In genomic region chr1:40372658-40373322, GRCh38 we compare ENCODE assay signal across 8 cellular contexts. TPM values are rescaled to one million over a fixed set of nuclear protein-coding genes. Genes with fewer than 3 reads are reported as not detected.
DNase-seq lines count a peak whose midpoint lies in the region; ATAC-seq and TF ChIP-seq lines count a peak whose summit lies in the region.

No MANE protein-coding gene starts in this region.

- peaks cover 39% of the 10 kb centered on the region for H3K4me1 Mint-ChIP-seq in activated naive CD4-positive, alpha-beta T cell treated with anti-CD3 and anti-CD28 coated beads, Interleukin-2, amount 10 ng/mL, durations not matched to agents 7 days and 5 days
- peaks cover 51 to 53% (median 51%) of the 10 kb centered on the region in 3 donors for H3K4me1 Mint-ChIP-seq in T-cell

- H3K4me3 ChIP-seq in iPS-20b (ENCODE audit: low read length) (peak overlapping the region; percentile 57; the same call in 1 of the 2 replicates), tibial nerve (peak overlapping the region in 3 of 4 donors; percentile 96 to 100 (median 99)), colonic mucosa (no peak overlapping the region)

- TF ChIP-seq POLR2A in tibial nerve (IDR thresholded peaks at IDR 0.05): no peak

- no peak for DNase-seq in activated naive CD4-positive, alpha-beta T cell treated with anti-CD3 and anti-CD28 coated beads, Interleukin-2, amount 10 ng/mL, durations not matched to agents 7 days and 5 days
- no peak for DNase-seq in activated naive CD4-positive, alpha-beta T cell (lab: John Stamatoyannopoulos, UW)
- DNase-seq in T-cell (no peak), tibial nerve (ENCODE audit: low spot score in 2 of 2) (no peak), colonic mucosa (no peak), RKO (ENCODE audit: low spot score) (no peak)
- DNase-seq in activated CD4-positive, CD25-positive, alpha-beta regulatory T cell treated with anti-CD3 and anti-CD28 coated beads, Interleukin-2, amount 50 U/mL, for 72 hours: no peak

- 39 to 40% methylated on average over 6 of the region's 6 CpGs for WGBS in tibial nerve, 2 donors

- TF ChIP-seq CTCF in tibial nerve (IDR thresholded peaks at IDR 0.05): no peak
- TF ChIP-seq CTCF in colonic mucosa (IDR thresholded peaks at IDR 0.05): no peak

- peaks cover 16% of the 10 kb centered on the region for H3K27me3 ChIP-seq in iPS-20b (ENCODE audit: insufficient read depth, low read length)
- H3K27me3 ChIP-seq in tibial nerve: no peaks in the 10 kb centered on the region
- H3K27me3 ChIP-seq in colonic mucosa: no peaks in the 10 kb centered on the region

- intact Hi-C loops in colonic mucosa (cut with DNase I): no loop called here

- H3K27ac ChIP-seq in iPS-20b (ENCODE audit: low read length) (no peak overlapping the region), tibial nerve (no peak overlapping the region), colonic mucosa (no peak overlapping the region)

- ATAC-seq in T-cell (replicated peaks in 1 of 4): no peak

- H3K36me3 Mint-ChIP-seq in activated naive CD4-positive, alpha-beta T cell treated with anti-CD3 and anti-CD28 coated beads, Interleukin-2, amount 10 ng/mL, durations not matched to agents 7 days and 5 days: peaks cover 27% of the 10 kb centered on the region
- H3K36me3 Mint-ChIP-seq in T-cell: peaks cover 13% of the 10 kb centered on the region

- H3K9ac ChIP-seq in iPS-20b (ENCODE audit: low read depth, low read length) (no peak overlapping the region; the same call in 1 of the 2 replicates), colonic mucosa (ENCODE audit: low read depth in 2 of 2, low read length in 2 of 2) (no peak overlapping the region)

- CTCF ChIA-PET in activated naive CD4-positive, alpha-beta T cell treated with anti-CD3 and anti-CD28 coated beads, Interleukin-2, amount 10 ng/mL, durations not matched to agents 7 days and 5 days (lab: Charles Lee): interaction anchor here (1.1 to 2.3 kb wide), 8 partner anchors 9 to 56 kb away, joined by 3 to 11 read pairs (median 6); partner anchors contain the start of gene COL9A2
- CTCF ChIA-PET in T-cell (lab: Charles Lee): interaction anchor here in 1 of 2 donors (0.5 to 3.8 kb wide), 11 partner anchors 8 to 229 kb away, joined by 3 to 64 read pairs (median 3); no protein-coding TSS in a partner anchor

- H3K4me3 Mint-ChIP-seq in activated naive CD4-positive, alpha-beta T cell treated with anti-CD3 and anti-CD28 coated beads, Interleukin-2, amount 10 ng/mL, durations not matched to agents 7 days and 5 days: peak overlapping the region; percentile 95
- H3K4me3 Mint-ChIP-seq in T-cell: peak overlapping the region; percentile 89 to 100 (median 98)

- peaks cover 5% of the 10 kb centered on the region for H3K27me3 Mint-ChIP-seq in activated naive CD4-positive, alpha-beta T cell treated with anti-CD3 and anti-CD28 coated beads, Interleukin-2, amount 10 ng/mL, durations not matched to agents 7 days and 5 days
- H3K27me3 Mint-ChIP-seq in T-cell: no peaks in the 10 kb centered on the region

- H3K36me3 ChIP-seq in iPS-20b (ENCODE audit: insufficient read depth, low read depth, low read length) (no peaks in the 10 kb centered on the region), tibial nerve (no peaks in the 10 kb centered on the region), colonic mucosa (no peaks in the 10 kb centered on the region)

- H3K4me1 ChIP-seq in iPS-20b (ENCODE audit: insufficient read depth, low read length): no peaks in the 10 kb centered on the region; the same call in 1 of the 2 replicates
- H3K4me1 ChIP-seq in tibial nerve: peaks cover 4 to 22% (median 6%) of the 10 kb centered on the region in 4 donors
- peaks cover 3% of the 10 kb centered on the region for H3K4me1 ChIP-seq in colonic mucosa

- no peaks in the 10 kb centered on the region for H3K9me3 Mint-ChIP-seq in activated naive CD4-positive, alpha-beta T cell treated with anti-CD3 and anti-CD28 coated beads, Interleukin-2, amount 10 ng/mL, durations not matched to agents 7 days and 5 days
- no peaks in the 10 kb centered on the region for H3K9me3 Mint-ChIP-seq in T-cell

- H3K27ac Mint-ChIP-seq in activated naive CD4-positive, alpha-beta T cell treated with anti-CD3 and anti-CD28 coated beads, Interleukin-2, amount 10 ng/mL, durations not matched to agents 7 days and 5 days: peak overlapping the region; percentile 95
- H3K27ac Mint-ChIP-seq in T-cell: peak overlapping the region; percentile 76 to 86

- POLR2A ChIA-PET in T-cell (lab: Charles Lee): interaction anchor here (0.6 to 4.7 kb wide), 16 partner anchors 9 to 1338 kb away, joined by 3 to 141 read pairs (median 6); partner anchors contain the start of gene RLF (in 1 of the 2)

- no peak for TF ChIP-seq EP300 in tibial nerve (IDR thresholded peaks at IDR 0.05)

- no peaks in the 10 kb centered on the region for H3K9me3 ChIP-seq in iPS-20b (ENCODE audit: insufficient read depth, low read depth, low read length)
- H3K9me3 ChIP-seq in tibial nerve: no peaks in the 10 kb centered on the region
- H3K9me3 ChIP-seq in colonic mucosa: no peaks in the 10 kb centered on the region

RNA-seq across cellular contexts. Expression of gene SMAP2, which starts 0.7 kb away (rescaled TPM):
- total RNA-seq in T-cell (100 to 1,000 TPM; 120 to 254 (median 123) TPM), tibial nerve (10 to 100 TPM; 36.7 to 55.2 (median 45.1) TPM), colonic mucosa (10 to 100 TPM; 25.9 to 31.5 TPM)

RNA-seq across cellular contexts. Expression of gene COL9A2, which starts 55.7 kb away (rescaled TPM):
- 1 to 10 TPM; 3.5 to 4.6 (median 3.8) TPM for total RNA-seq in T-cell
- 1 to 10 TPM; 3.3 to 8.8 (median 7.0) TPM for total RNA-seq in tibial nerve
- total RNA-seq in colonic mucosa: 1 to 10 TPM; 4.0 to 6.5 TPM
